ENCODE assay signal across 15 cellular contexts in genomic region chr9:121305269-121305994, GRCh38. TPM values are rescaled to one million over a fixed set of nuclear protein-coding genes. Genes with fewer than 3 reads are reported as not detected.
DNase-seq lines count a peak whose midpoint lies in the region; TF ChIP-seq lines count a peak whose summit lies in the region.
"Had no signal": no experiment of that assay in that cellular context is flagged by ENCODE, and none has a peak within 500 bp of the region (broad histone marks: within the 10 kb centered on the region; RNA-seq: fewer than 3 reads in every experiment).

No MANE protein-coding gene starts in this region.

- H3K4me1 ChIP-seq in adipocyte (ENCODE audit: control insufficient read depth, insufficient read depth, low read length) (peaks cover 65% of the 10 kb centered on the region), neutrophil (ENCODE audit: control insufficient read depth in 1 of 2, insufficient read depth in 1 of 2, low read depth in 1 of 2, low read length in 1 of 2) (peaks cover 1 to 3% of the 10 kb centered on the region in 2 experiments), thyroid gland (peaks cover 0 to 27% of the 10 kb centered on the region in 2 donors)

- H3K4me3 ChIP-seq in adipocyte (ENCODE audit: low read length) (peak overlapping the region; percentile 18), neutrophil (ENCODE audit: low read depth in 1 of 2, low read length in 1 of 2) (no peak overlapping the region), thyroid gland (replicated peaks in 1 of 3) (no peak overlapping the region)

- H3K36me3 ChIP-seq in adipocyte (ENCODE audit: control insufficient read depth, insufficient read depth, low read length, severe bottlenecking) (peaks cover 59% of the 10 kb centered on the region), neutrophil (peaks cover 83% of the 10 kb centered on the region), thyroid gland (peaks cover 21 to 46% of the 10 kb centered on the region in 2 donors)

- POLR2A ChIA-PET in GM10248 (lab: Yijun Ruan, JAX), result no interaction called here

- no peak for TF ChIP-seq POLR2A in thyroid gland (IDR thresholded peaks at IDR 0.05)

- WGBS in thyroid gland, 2 donors, result 58 to 86% methylated on average over 13 of the region's 13 CpGs

- H3K27ac ChIP-seq in neutrophil, result peak overlapping the region; percentile 10
- H3K27ac ChIP-seq in thyroid gland, result peak overlapping the region; percentile 11 to 98 (median 94)

- CTCF ChIA-PET in GM10248 (lab: Yijun Ruan, JAX), result interaction anchor here (1.1 to 4.1 kb wide), 4 partner anchors 15 to 553 kb away, joined by 3 to 31 read pairs (median 6); no protein-coding TSS in a partner anchor

- no peaks in the 10 kb centered on the region for H3K27me3 ChIP-seq in adipocyte (replicated peaks; ENCODE audit: control insufficient read depth, insufficient read depth, low read length)
- H3K27me3 ChIP-seq in neutrophil, result no peaks in the 10 kb centered on the region
- H3K27me3 ChIP-seq in thyroid gland, result no peaks in the 10 kb centered on the region

- H3K9me3 ChIP-seq in adipocyte (ENCODE audit: control insufficient read depth, low read length) (no peaks in the 10 kb centered on the region), neutrophil (no peaks in the 10 kb centered on the region), thyroid gland (no peaks in the 10 kb centered on the region)

- DNase-seq in adipocyte (ENCODE audit: low read depth) (no peak), globus pallidus (ENCODE audit: low spot score) (peak; percentile 37), thyroid gland (peak; percentile 41 to 44), GDM1 (lab: John Stamatoyannopoulos, UW) (no peak), GM10248 (ENCODE audit: extremely low spot score) (no peak), CD1c-positive myeloid dendritic cell (ENCODE audit: extremely low spot score) (no peak)
- DNase-seq in activated T-cell treated with anti-CD3 and anti-CD28 coated beads, Interleukin-2, amount 50 U/mL, for 48 hours, result no peak
- DNase-seq: activated CD4-positive, alpha-beta T cell treated with anti-CD3 and anti-CD28 coated beads for 36 hours; activated T-cell treated with anti-CD3 and anti-CD28 coated beads, Interleukin-2, amount 50 U/mL, for 24 hours; AML-193; DMS153; foreskin fibroblast; NCI-H2029 treated with DMSO at 0.1 percent for 48 hours; NCI-H748 treated with DMSO at 0.1 percent for 48 hours had no signal

- H3K9ac ChIP-seq in adipocyte (ENCODE audit: low read length), result peak overlapping the region; percentile 42

- intact Hi-C loops in thyroid gland (cut with DNase I), result no loop called here

- TF ChIP-seq CTCF in neutrophil (IDR thresholded peaks at IDR 0.05) (no peak), thyroid gland (IDR thresholded peaks at IDR 0.05) (no peak), GM10248 (IDR thresholded peaks at IDR 0.05; ENCODE audit: control extremely low read depth, extremely low read depth, low read depth, missing control alignments) (no peak)

RNA-seq across cellular contexts. Expression of gene GSN, which starts 37.5 kb away (rescaled TPM):
- total RNA-seq in thyroid gland, result 1,000 to 10,000 TPM; 1,151 to 1,624 (median 1,443) TPM

Comparison
In these comparisons a context has a peak if more than half of its experiments do, and no peak if none do; other contexts are left out.
1. DNase-seq: peak in globus pallidus (single experiment) and thyroid gland (2 of 2); none in adipocyte (single experiment), activated T-cell treated with anti-CD3 and anti-CD28 coated beads, Interleukin-2, amount 50 U/mL, for 48 hours (0 of 2), GDM1 (single experiment), GM10248 (single experiment) and CD1c-positive myeloid dendritic cell (single experiment).